ENCODE assay signal across 13 cellular contexts in the genomic region with DNA sequence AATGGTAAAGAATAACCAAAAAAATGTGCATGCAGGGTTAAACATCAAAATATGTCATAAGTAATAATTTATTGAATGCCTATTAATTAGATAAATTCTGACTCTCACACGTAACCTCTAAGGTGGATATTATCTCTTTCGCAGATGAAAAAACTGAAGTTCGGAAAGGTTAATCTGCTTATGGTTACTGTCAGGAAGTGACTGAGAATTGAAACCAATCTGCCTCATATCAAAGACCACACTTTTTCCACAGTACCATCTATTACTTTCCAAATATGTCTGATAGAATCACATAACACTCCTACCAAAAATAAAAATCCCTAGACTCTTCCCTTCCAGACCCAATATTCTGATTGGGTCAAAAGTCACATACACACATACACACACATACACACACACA. TPM values are rescaled to one million over a fixed set of nuclear protein-coding genes. Genes with fewer than 3 reads are reported as not detected.
DNase-seq lines count a peak whose midpoint lies in the region; ATAC-seq, FAIRE-seq and TF ChIP-seq lines count a peak whose summit lies in the region.
"Had no signal": no experiment of that assay in that cellular context is flagged by ENCODE, and none has a peak within 500 bp of the region (broad histone marks: within the 10 kb centered on the region; RNA-seq: fewer than 3 reads in every experiment).

No MANE protein-coding gene starts in this region.

- 93% methylated on average over 3 of the region's 3 CpGs for WGBS in mesenchymal stem cell

- peak; percentile 36 for ATAC-seq in GM21576 (IDR thresholded peaks at IDR 0.05; ENCODE audit: unreplicated experiment)
- ATAC-seq: right lobe of liver had no signal

- H3K9ac ChIP-seq in mesenchymal stem cell (ENCODE audit: low read length): peak overlapping the region; percentile 18

- H2BK15ac ChIP-seq in mesenchymal stem cell (ENCODE audit: low read depth, poor library complexity, severe bottlenecking): no peak overlapping the region

- no peak overlapping the region for H3K4ac ChIP-seq in mesenchymal stem cell (ENCODE audit: low read depth in 1 of 2, low read length in 2 of 2)

- H2BK12ac ChIP-seq in mesenchymal stem cell (ENCODE audit: low read length in 2 of 2): no peak overlapping the region

- no peak overlapping the region for H3K27ac ChIP-seq in mesenchymal stem cell (ENCODE audit: low read length, poor library complexity, severe bottlenecking)
- H3K27ac ChIP-seq: right lobe of liver, RWPE1 had no signal

- FAIRE-seq in GM12891 (lab: Jason Lieb, UNC) (peak; percentile 73), H54 (lab: Jason Lieb, UNC) (no peak)
- FAIRE-seq: D721Med, keratinocyte had no signal

- no peaks in the 10 kb centered on the region for H3K27me3 Mint-ChIP-seq in T-helper 2 cell treated with Interferon-gamma antibody and Interleukin-4, amounts not matched to agents 5 μg/mL and 100 μg/mL, for 36 hours (ENCODE audit: low read depth)

- H3K18ac ChIP-seq in mesenchymal stem cell (ENCODE audit: low read depth in 1 of 2, low read length in 2 of 2): no peak overlapping the region

- H3K36me3 Mint-ChIP-seq in T-helper 2 cell treated with Interferon-gamma antibody and Interleukin-4, amounts not matched to agents 5 μg/mL and 100 μg/mL, for 36 hours (ENCODE audit: low read depth): peaks cover 26% of the 10 kb centered on the region

- H4K8ac ChIP-seq in mesenchymal stem cell (ENCODE audit: low read length): no peak overlapping the region

- H3K27me3 ChIP-seq in mesenchymal stem cell (ENCODE audit: control insufficient read depth in 1 of 2, insufficient read depth in 1 of 2, low read length in 2 of 2): no peaks in the 10 kb centered on the region
- H3K27me3 ChIP-seq: right lobe of liver had no signal

- no peak overlapping the region for H3K23ac ChIP-seq in mesenchymal stem cell (ENCODE audit: low read length in 2 of 2)

- H2BK5ac ChIP-seq in mesenchymal stem cell (ENCODE audit: low read depth, low read length, poor library complexity, severe bottlenecking): no peak overlapping the region

- no peak overlapping the region for H2AFZ ChIP-seq in mesenchymal stem cell (ENCODE audit: low read depth, low read length)

- TF ChIP-seq POLR2A in GM12891 (IDR thresholded peaks at IDR 0.05; ENCODE audit: low read depth, low read length) (no peak), H54 (IDR thresholded peaks at IDR 0.05; ENCODE audit: low read depth, low read length) (no peak)

- H3K27ac Mint-ChIP-seq in T-helper 2 cell treated with Interferon-gamma antibody and Interleukin-4, amounts not matched to agents 5 μg/mL and 100 μg/mL, for 36 hours: peak overlapping the region; percentile 27

- H3K9me3 Mint-ChIP-seq in T-helper 2 cell treated with Interferon-gamma antibody and Interleukin-4, amounts not matched to agents 5 μg/mL and 100 μg/mL, for 36 hours: no peaks in the 10 kb centered on the region

- peaks cover 49% of the 10 kb centered on the region for H3K4me1 Mint-ChIP-seq in T-helper 2 cell treated with Interferon-gamma antibody and Interleukin-4, amounts not matched to agents 5 μg/mL and 100 μg/mL, for 36 hours (ENCODE audit: low read depth)

- H3K4me1 ChIP-seq in mesenchymal stem cell (ENCODE audit: control insufficient read depth, insufficient read depth, low read depth, low read length): peaks cover 3% of the 10 kb centered on the region

- no peak overlapping the region for H2BK120ac ChIP-seq in mesenchymal stem cell (ENCODE audit: low read depth, low read length)

- peaks cover 2% of the 10 kb centered on the region for H3K79me1 ChIP-seq in mesenchymal stem cell (replicated peaks; ENCODE audit: low read length, poor library complexity, severe bottlenecking)

- no peak overlapping the region for H3K4me2 ChIP-seq in mesenchymal stem cell (ENCODE audit: low read length, poor library complexity, severe bottlenecking)

- H3K4me3 Mint-ChIP-seq in T-helper 2 cell treated with Interferon-gamma antibody and Interleukin-4, amounts not matched to agents 5 μg/mL and 100 μg/mL, for 36 hours: peak overlapping the region; percentile 63

- H3K9me3 ChIP-seq in mesenchymal stem cell (ENCODE audit: control insufficient read depth, low read length): no peaks in the 10 kb centered on the region
- H3K9me3 ChIP-seq: right lobe of liver had no signal

- H4K91ac ChIP-seq in mesenchymal stem cell (ENCODE audit: low read length): no peak overlapping the region

- DNase-seq in GM12891 (ENCODE audit: insufficient read length, low spot score): no peak
- DNase-seq in T-helper 2 cell treated with Interferon-gamma antibody and Interleukin-4, amounts not matched to agents 5 μg/mL and 100 μg/mL, for 36 hours (ENCODE audit: low spot score): no peak
- DNase-seq in mesenchymal stem cell: no peak
- DNase-seq in NCI-H2171 (lab: John Stamatoyannopoulos, UW): no peak
- DNase-seq in H54 (ENCODE audit: insufficient read length, low spot score): no peak
- no peak for DNase-seq in NCI-H2107 treated with DMSO at 0.1 percent for 48 hours (lab: John Stamatoyannopoulos, UW; ENCODE audit: unreplicated experiment)
- DNase-seq: activated effector memory CD4-positive, alpha-beta T cell treated with anti-CD3 and anti-CD28 coated beads, Interleukin-2, amount 50 U/mL, for 16 hours; NCI-H524; right lobe of liver had no signal

- H3K4me3 ChIP-seq in mesenchymal stem cell (ENCODE audit: insufficient read depth in 1 of 2, low read depth in 1 of 2, low read length in 2 of 2): peak overlapping the region in 1 of 2 experiments; percentile 41
- H3K4me3 ChIP-seq: right lobe of liver had no signal

- no peak overlapping the region for H2AK5ac ChIP-seq in mesenchymal stem cell (ENCODE audit: low read length, severe bottlenecking)

- peaks cover 0 to 7% of the 10 kb centered on the region in 2 experiments for H3K36me3 ChIP-seq in mesenchymal stem cell (ENCODE audit: control insufficient read depth in 1 of 2, insufficient read depth in 2 of 2, low read depth in 1 of 2, low read length in 2 of 2)
- H3K36me3 ChIP-seq: right lobe of liver had no signal

- no peak overlapping the region for H3K14ac ChIP-seq in mesenchymal stem cell (ENCODE audit: low read length in 2 of 2)

TF ChIP-seq in GM12891, 5 proteins besides CTCF, POLR2A, EP300 and RAD21:
- TF ChIP-seq SPI1 (IDR thresholded peaks at IDR 0.05; ENCODE audit: low read depth, low read length) (0 out of 2 replicates have a peak, but pooled peaks have one; percentile 28), TAF1 (IDR thresholded peaks at IDR 0.05; ENCODE audit: low read depth, low read length) (no peak), POLR2AphosphoS5 (IDR thresholded peaks at IDR 0.05; ENCODE audit: low read depth, low read length) (no peak), PAX5 (IDR thresholded peaks at IDR 0.05; ENCODE audit: insufficient read depth, low read length, severe bottlenecking) (no peak), POU2F2 (IDR thresholded peaks at IDR 0.05; ENCODE audit: low read depth, low read length) (no peak)

RNA-seq across cellular contexts. Expression of a gene that starts 6.2 kb away (rescaled TPM):
- 9.1 TPM for polyA plus RNA-seq in GM12891 (2012; ENCODE audit: low read depth, missing spikeins)
- 23.2 TPM for polyA plus RNA-seq in mesenchymal stem cell (2013, experiment 1 of 2)
- polyA plus RNA-seq in mesenchymal stem cell (2013, experiment 2 of 2): 23.9 TPM

RNA-seq across cellular contexts. Expression of a gene that starts 41.8 kb away (rescaled TPM):
- not detected for polyA plus RNA-seq in GM12891 (2012; ENCODE audit: low read depth, missing spikeins)
- not detected for polyA plus RNA-seq in mesenchymal stem cell (2013, experiment 1 of 2)
- not detected for polyA plus RNA-seq in mesenchymal stem cell (2013, experiment 2 of 2)
- polyA plus RNA-seq: keratinocyte had no signal
